ENCODE assay signal across 15 cellular contexts in the genomic region with DNA sequence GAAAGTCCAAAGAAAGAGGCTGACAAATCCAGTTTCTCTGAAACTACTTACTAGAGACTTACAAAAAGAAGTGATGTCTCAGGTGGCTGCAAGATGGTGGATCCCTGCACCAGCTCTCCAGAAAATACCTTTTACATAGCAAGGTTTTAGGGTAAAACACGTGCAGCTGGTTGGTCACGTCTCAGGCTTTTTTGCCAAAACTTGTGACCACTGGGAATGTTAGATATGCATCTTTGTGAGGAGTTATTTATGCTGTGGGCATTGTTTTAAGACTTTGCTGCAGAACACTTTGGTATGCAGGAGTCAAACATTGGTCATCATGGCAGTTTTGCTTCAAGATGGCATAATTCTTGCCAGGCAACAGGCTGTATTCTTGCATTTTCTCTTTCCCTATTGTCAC.
"Had no signal": no experiment of that assay in that cellular context is flagged by ENCODE, and none has a peak within 500 bp of the region (broad histone marks: within the 10 kb centered on the region; RNA-seq: fewer than 3 reads in every experiment).

No MANE protein-coding gene starts in this region.

- H3K27me3 ChIP-seq: ovary had no signal

- H3K27me3 Mint-ChIP-seq: dendritic cell treated with granulocyte-macrophage colony-stimulating factor and Interleukin-4, amounts not matched to agents 40 ng/mL and 50 ng/mL, for 4 days; naive thymus-derived CD8-positive, alpha-beta T cell; type B pancreatic cell had no signal

- H3K4me3 ChIP-seq: mucosa of descending colon, ovary had no signal

- H3K27ac Mint-ChIP-seq: dendritic cell treated with granulocyte-macrophage colony-stimulating factor and Interleukin-4, amounts not matched to agents 40 ng/mL and 50 ng/mL, for 4 days; naive thymus-derived CD8-positive, alpha-beta T cell; type B pancreatic cell had no signal

- ATAC-seq: left lobe of liver; mucosa of descending colon; naive thymus-derived CD8-positive, alpha-beta T cell; right cardiac atrium had no signal

- H3K36me3 Mint-ChIP-seq: naive thymus-derived CD8-positive, alpha-beta T cell; type B pancreatic cell had no signal

- H3K4me3 Mint-ChIP-seq: dendritic cell treated with granulocyte-macrophage colony-stimulating factor and Interleukin-4, amounts not matched to agents 40 ng/mL and 50 ng/mL, for 4 days; naive thymus-derived CD8-positive, alpha-beta T cell; type B pancreatic cell had no signal

- H3K36me3 ChIP-seq: ovary had no signal

- H3K4me1 Mint-ChIP-seq: naive thymus-derived CD8-positive, alpha-beta T cell had no signal

- H3K9me3 Mint-ChIP-seq: dendritic cell treated with granulocyte-macrophage colony-stimulating factor and Interleukin-4, amounts not matched to agents 40 ng/mL and 50 ng/mL, for 4 days; type B pancreatic cell had no signal

- DNase-seq: erythroblast; foreskin melanocyte; head of caudate nucleus; hippocampal formation; mammary epithelial cell; mucosa of descending colon; naive thymus-derived CD8-positive, alpha-beta T cell; ovary; right cardiac atrium; small intestine; stimulated activated CD4-positive, alpha-beta T cell treated with anti-CD3 and anti-CD28 coated beads, Interleukin-12 subunit alpha, Interleukin-12 subunit beta, amount 100 ng/mL, for 4 hours; stimulated activated naive CD4-positive, alpha-beta T cell treated with Interleukin-2 at 50 U/mL for 16 hours had no signal

- H3K9me3 ChIP-seq: mucosa of descending colon, ovary had no signal

- H3K27ac ChIP-seq: ovary had no signal
